In the genomic region with DNA sequence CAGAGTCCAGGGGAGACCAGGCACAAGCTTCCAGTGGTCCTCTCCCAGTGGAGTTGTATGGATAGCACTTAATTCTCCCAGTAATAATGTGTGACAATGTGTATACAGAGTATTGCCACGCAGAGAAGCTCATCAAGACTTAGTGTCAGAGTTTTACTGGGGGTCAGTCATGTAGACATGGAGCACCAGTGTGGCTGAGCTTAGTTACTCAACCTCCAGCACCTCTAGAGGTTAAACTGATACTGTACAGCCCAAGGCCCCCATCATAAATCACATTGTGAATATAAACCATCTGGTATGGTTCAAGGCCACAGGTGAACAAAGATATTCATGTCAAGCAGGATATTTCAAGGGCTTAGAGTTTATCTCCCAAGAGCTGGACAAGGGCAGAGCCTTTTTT, we compare ENCODE assay signal across 1 cellular context.
TF ChIP-seq lines count a peak whose summit lies in the region.

No MANE protein-coding gene starts in this region.

TF ChIP-seq in H1, 55 proteins besides CTCF, POLR2A, EP300 and RAD21:
- TF ChIP-seq KDM4A (IDR thresholded peaks at IDR 0.05; ENCODE audit: low read depth, low read length, severe bottlenecking) (no peak), CHD1 (IDR thresholded peaks at IDR 0.05; ENCODE audit: low read depth, low read length) (no peak), CREB1 (IDR thresholded peaks at IDR 0.05) (no peak), CTBP2 (IDR thresholded peaks at IDR 0.05; ENCODE audit: borderline replicate concordance, insufficient read depth, insufficient read length, low read length) (no peak), RNF2 (IDR thresholded peaks at IDR 0.05; ENCODE audit: borderline replicate concordance, low read depth, low read length, missing control alignments, poor library complexity, severe bottlenecking) (no peak), SIRT6 (IDR thresholded peaks at IDR 0.05; ENCODE audit: low read length) (no peak), SAP30 (IDR thresholded peaks at IDR 0.05; ENCODE audit: insufficient read depth, insufficient replicate concordance, low read length) (no peak), POU5F1 (IDR thresholded peaks at IDR 0.05; ENCODE audit: low read depth, low read length) (no peak), TEAD4 (IDR thresholded peaks at IDR 0.05; ENCODE audit: low read depth, low read length) (no peak), KDM5A (IDR thresholded peaks at IDR 0.05; ENCODE audit: low read length) (no peak), CBX8 (IDR thresholded peaks at IDR 0.05; ENCODE audit: borderline replicate concordance, low read depth, low read length) (no peak), SIX5 (IDR thresholded peaks at IDR 0.05; ENCODE audit: low read depth, low read length) (no peak), RFX5 (IDR thresholded peaks at IDR 0.05; ENCODE audit: borderline replicate concordance, low read depth, low read length) (no peak), SP2 (IDR thresholded peaks at IDR 0.05; ENCODE audit: low read length) (no peak), SRF (IDR thresholded peaks at IDR 0.05; ENCODE audit: low read depth, low read length) (no peak)
